14 cellular contexts compared by ENCODE assay signal in genomic region chr12:108320503-108321293, GRCh38. TPM values are rescaled to one million over a fixed set of nuclear protein-coding genes. Genes with fewer than 3 reads are reported as not detected.
DNase-seq lines count a peak whose midpoint lies in the region; ATAC-seq and TF ChIP-seq lines count a peak whose summit lies in the region.
"Had no signal": no experiment of that assay in that cellular context is flagged by ENCODE, and none has a peak within 500 bp of the region (broad histone marks: within the 10 kb centered on the region; RNA-seq: fewer than 3 reads in every experiment).

No MANE protein-coding gene starts in this region.

- H3K36me3 Mint-ChIP-seq in T-helper 17 cell (ENCODE audit: low read depth): peaks cover 4% of the 10 kb centered on the region

- ATAC-seq in GM18498 (IDR thresholded peaks at IDR 0.05; ENCODE audit: unreplicated experiment) (peak; percentile 59), GM21529 (IDR thresholded peaks at IDR 0.05; ENCODE audit: unreplicated experiment) (peak; percentile 75), right lobe of liver (peak in 3 of 4 donors; percentile 17 to 24 (median 22)), T-helper 17 cell (no peak)
- ATAC-seq: esophagus mucosa, upper lobe of right lung had no signal

- H3K27me3 Mint-ChIP-seq in T-helper 17 cell: peaks cover 45% of the 10 kb centered on the region

- in situ Hi-C loops in transverse colon (cut with MboI; ENCODE audit: low pct_ligation_motif_present in 1 of 4, low pct_unique_long_range_greater_than_20kb in 1 of 4, low sequenced_read_pairs in 3 of 4): no loop called here

- H3K4me1 ChIP-seq in right lobe of liver (no peaks in the 10 kb centered on the region), transverse colon (no peaks in the 10 kb centered on the region)

- TF ChIP-seq POLR2A in right lobe of liver (IDR thresholded peaks at IDR 0.05) (no peak), transverse colon (IDR thresholded peaks at IDR 0.05) (no peak)

- no peak overlapping the region for H3K4me3 Mint-ChIP-seq in T-helper 17 cell
- H3K4me3 Mint-ChIP-seq: HFFc6 had no signal

- intact Hi-C loops in right lobe of liver (cut with DNase I): no loop called here
- intact Hi-C loops in transverse colon (cut with DNase I; ENCODE audit: low total_unique reads): no loop called here

- H3K9me3 ChIP-seq in right lobe of liver: no peaks in the 10 kb centered on the region
- no peaks in the 10 kb centered on the region for H3K9me3 ChIP-seq in T-helper 17 cell (ENCODE audit: control insufficient read depth, low read length, poor library complexity, severe bottlenecking)
- H3K9me3 ChIP-seq in transverse colon: no peaks in the 10 kb centered on the region
- H3K9me3 ChIP-seq: upper lobe of right lung had no signal

- TF ChIP-seq CTCF in right lobe of liver (IDR thresholded peaks at IDR 0.05): no peak
- no peak for TF ChIP-seq CTCF in transverse colon (IDR thresholded peaks at IDR 0.05)

- H3K36me3 ChIP-seq in right lobe of liver (no peaks in the 10 kb centered on the region), transverse colon (no peaks in the 10 kb centered on the region)
- H3K36me3 ChIP-seq: upper lobe of right lung had no signal

- H3K27ac ChIP-seq in right lobe of liver (no peak overlapping the region), transverse colon (no peak overlapping the region)
- H3K27ac ChIP-seq: skin epidermis, upper lobe of right lung had no signal

- H3K27me3 ChIP-seq in right lobe of liver: no peaks in the 10 kb centered on the region
- no peaks in the 10 kb centered on the region for H3K27me3 ChIP-seq in transverse colon
- H3K27me3 ChIP-seq: upper lobe of right lung had no signal

- H3K4me1 Mint-ChIP-seq in T-helper 17 cell: peaks cover 12% of the 10 kb centered on the region

- TF ChIP-seq EP300 in transverse colon (IDR thresholded peaks at IDR 0.05; ENCODE audit: low read depth): no peak

- peak; percentile 14 for DNase-seq in NAMALWA (ENCODE audit: low spot score)
- DNase-seq in right lobe of liver: no peak
- DNase-seq in stimulated activated CD4-positive, alpha-beta T cell treated with anti-CD3 and anti-CD28 coated beads, Interleukin-4, amount 100 ng/mL, for 4 hours: no peak
- DNase-seq in T-helper 17 cell: no peak
- DNase-seq in transverse colon: no peak
- DNase-seq: activated CD4-positive, CD25-positive, alpha-beta regulatory T cell; activated gamma-delta T cell; HFFc6; NCI-H2081 had no signal

- H3K4me3 ChIP-seq in right lobe of liver (no peak overlapping the region), transverse colon (no peak overlapping the region)
- H3K4me3 ChIP-seq: skin epidermis, upper lobe of right lung had no signal

- WGBS in right lobe of liver (ENCODE audit: insufficient coverage, low coverage, low lambda C conversion rate, missing lambda C conversion rate): 24% methylated on average over 3 of the region's 4 CpGs
- WGBS in transverse colon (ENCODE audit: low coverage in 1 of 2), 2 donors: 8 to 50% methylated on average over 2 to 4 of the region's 4 CpGs

- no peak overlapping the region for H3K27ac Mint-ChIP-seq in T-helper 17 cell
- H3K27ac Mint-ChIP-seq: HFFc6 had no signal

RNA-seq across cellular contexts. Expression of gene CMKLR1, which starts 18.4 kb away (rescaled TPM):
- total RNA-seq in right lobe of liver: 1 to 10 TPM; 1.5 to 8.2 (median 4.2) TPM
- total RNA-seq in T-helper 17 cell: under 1 TPM in 1 of 2 donors, not detected in 1; 0.22 TPM
- total RNA-seq in transverse colon: 10 to 100 TPM in 1 of 4 donors, 1 to 10 TPM in 3; 4.2 to 13.5 (median 4.5) TPM
- total RNA-seq: HFFc6 had no signal
